ENCODE assay signal across 16 cellular contexts in the genomic region with DNA sequence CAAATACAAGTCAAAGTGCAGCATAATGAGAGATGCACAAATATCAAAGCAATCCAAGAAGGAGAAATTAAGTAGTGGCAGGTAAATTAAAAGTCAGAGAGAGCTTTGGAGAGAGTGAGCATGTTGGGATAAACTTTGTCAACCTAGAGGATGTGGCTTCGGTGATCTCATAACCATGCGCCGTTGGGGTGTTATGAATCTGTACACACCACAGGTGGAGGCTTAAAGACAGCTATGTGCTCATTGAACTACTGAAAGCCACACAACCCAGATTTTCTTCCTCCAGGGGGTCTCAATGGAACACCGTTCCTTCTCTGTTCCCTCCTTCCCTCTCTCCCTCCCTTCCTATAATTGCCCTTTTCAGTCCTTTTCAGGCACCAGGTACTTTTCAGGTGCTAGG. TPM values are rescaled to one million over a fixed set of nuclear protein-coding genes. Genes with fewer than 3 reads are reported as not detected.
DNase-seq lines count a peak whose midpoint lies in the region; ATAC-seq and TF ChIP-seq lines count a peak whose summit lies in the region.
"Had no signal": no experiment of that assay in that cellular context is flagged by ENCODE, and none has a peak within 500 bp of the region (broad histone marks: within the 10 kb centered on the region; RNA-seq: fewer than 3 reads in every experiment).

No MANE protein-coding gene starts in this region.

- H3K27ac ChIP-seq in RWPE2 (ENCODE audit: poor library complexity, severe bottlenecking) (peak overlapping the region; percentile 79), esophagus (ENCODE audit: low read depth in 2 of 2, low read length in 1 of 2) (peak overlapping the region; percentile 15 to 30), suprapubic skin (peak overlapping the region; percentile 93)

- 71 to 79% methylated on average over 4 of the region's 4 CpGs for WGBS in esophagus, 2 donors
- WGBS in suprapubic skin: 74% methylated on average over 4 of the region's 4 CpGs

- TF ChIP-seq CTCF in RWPE2 (IDR thresholded peaks at IDR 0.05; ENCODE audit: poor library complexity, severe bottlenecking) (no peak), suprapubic skin (IDR thresholded peaks at IDR 0.05) (no peak)

- no peaks in the 10 kb centered on the region for H3K9me3 Mint-ChIP-seq in activated naive CD4-positive, alpha-beta T cell treated with anti-CD3 and anti-CD28 coated beads, Interleukin-2, amount 50 U/mL, for 72 hours
- H3K9me3 Mint-ChIP-seq: activated naive CD4-positive, alpha-beta T cell treated with anti-CD3 and anti-CD28 coated beads, Interleukin-2, amount 50 U/mL, for 24 hours had no signal

- H3K27ac Mint-ChIP-seq in activated naive CD4-positive, alpha-beta T cell treated with anti-CD3 and anti-CD28 coated beads, Interleukin-2, amount 50 U/mL, for 72 hours: no peak overlapping the region
- H3K27ac Mint-ChIP-seq: activated naive CD4-positive, alpha-beta T cell treated with anti-CD3 and anti-CD28 coated beads, Interleukin-2, amount 50 U/mL, for 24 hours had no signal

- H3K36me3 ChIP-seq in RWPE2 (ENCODE audit: low read depth) (no peaks in the 10 kb centered on the region), esophagus (ENCODE audit: control insufficient read depth in 2 of 2, insufficient read depth in 2 of 2, low read length in 1 of 2) (no peaks in the 10 kb centered on the region), suprapubic skin (no peaks in the 10 kb centered on the region)
- H3K36me3 ChIP-seq: thoracic aorta had no signal

- peak; percentile 31 to 86 for ATAC-seq in activated naive CD4-positive, alpha-beta T cell treated with anti-CD3 and anti-CD28 coated beads, Interleukin-2, amount 50 U/mL, for 72 hours
- no peak for ATAC-seq in RWPE2 (ENCODE audit: low read depth)
- ATAC-seq: mucosa of descending colon had no signal

- H3K4me1 ChIP-seq in RWPE2 (ENCODE audit: insufficient read depth, poor library complexity, severe bottlenecking) (peaks cover 34% of the 10 kb centered on the region), esophagus (ENCODE audit: control insufficient read depth in 2 of 2, insufficient read depth in 2 of 2, low read length in 1 of 2) (peaks cover 0 to 4% of the 10 kb centered on the region in 2 donors), suprapubic skin (peaks cover 40% of the 10 kb centered on the region)

- H3K27me3 ChIP-seq in RWPE2 (ENCODE audit: insufficient read depth, poor library complexity, severe bottlenecking): no peaks in the 10 kb centered on the region
- no peaks in the 10 kb centered on the region for H3K27me3 ChIP-seq in esophagus (ENCODE audit: control insufficient read depth in 1 of 2, insufficient read depth in 2 of 2, low read length in 2 of 2)
- H3K27me3 ChIP-seq in suprapubic skin: no peaks in the 10 kb centered on the region

- no peaks in the 10 kb centered on the region for H3K36me3 Mint-ChIP-seq in activated naive CD4-positive, alpha-beta T cell treated with anti-CD3 and anti-CD28 coated beads, Interleukin-2, amount 50 U/mL, for 72 hours
- H3K36me3 Mint-ChIP-seq: activated naive CD4-positive, alpha-beta T cell treated with anti-CD3 and anti-CD28 coated beads, Interleukin-2, amount 50 U/mL, for 24 hours had no signal

- H3K4me3 ChIP-seq in RWPE2 (ENCODE audit: severe bottlenecking): no peak overlapping the region
- no peak overlapping the region for H3K4me3 ChIP-seq in esophagus (ENCODE audit: low read depth in 1 of 2, low read length in 2 of 2)
- no peak overlapping the region for H3K4me3 ChIP-seq in suprapubic skin
- H3K4me3 ChIP-seq: mucosa of descending colon, thoracic aorta had no signal

- TF ChIP-seq POLR2A in suprapubic skin (IDR thresholded peaks at IDR 0.05): no peak

- H3K9me3 ChIP-seq in RWPE2 (ENCODE audit: severe bottlenecking) (no peaks in the 10 kb centered on the region), esophagus (ENCODE audit: control insufficient read depth in 2 of 2, insufficient read depth in 1 of 2, low read depth in 1 of 2, low read length in 1 of 2) (no peaks in the 10 kb centered on the region), suprapubic skin (no peaks in the 10 kb centered on the region)
- H3K9me3 ChIP-seq: mucosa of descending colon, thoracic aorta had no signal

- no peak for DNase-seq in activated naive CD4-positive, alpha-beta T cell treated with anti-CD3 and anti-CD28 coated beads, Interleukin-2, amount 50 U/mL, for 72 hours (ENCODE audit: low spot score in 2 of 2)
- no peak for DNase-seq in activated naive CD4-positive, alpha-beta T cell treated with anti-CD3 and anti-CD28 coated beads, Interleukin-2, amount 50 U/mL, for 16 hours
- no peak for DNase-seq in RWPE2 (ENCODE audit: low spot score)
- DNase-seq in suprapubic skin (ENCODE audit: low spot score in 2 of 2): no peak
- DNase-seq in NCI-H748 treated with DMSO at 0.1 percent for 48 hours (lab: John Stamatoyannopoulos, UW): no peak
- DNase-seq in iPS-NIHi11 (ENCODE audit: low spot score): no peak
- DNase-seq in T1000 (lab: John Stamatoyannopoulos, UW): no peak
- DNase-seq: activated CD8-positive, alpha-beta memory T cell treated with anti-CD3 and anti-CD28 coated beads for 24 hours; GDM1; glutamatergic neuron; KBM-7; mucosa of descending colon; NCI-H1417 had no signal

- TF ChIP-seq EP300 in suprapubic skin (IDR thresholded peaks at IDR 0.05): no peak

RNA-seq across cellular contexts. Expression of a gene that starts 52.0 kb away (rescaled TPM):
- not detected for total RNA-seq in activated naive CD4-positive, alpha-beta T cell treated with anti-CD3 and anti-CD28 coated beads, Interleukin-2, amount 50 U/mL, for 72 hours
- under 1 TPM in 1 of 2 donors, not detected in 1; 0.06 TPM for polyA plus RNA-seq in esophagus
- total RNA-seq in suprapubic skin: 1 to 10 TPM in 3 of 4 donors, under 1 TPM in 1; 0.79 to 2.2 (median 1.4) TPM

Comparison
In these comparisons a context has a peak if more than half of its experiments do, and no peak if none do; other contexts are left out.
1. H3K27ac ChIP-seq: peak in every context shown above with its lines; median percentile 93 in suprapubic skin; 79 in RWPE2; 22 in esophagus.